ENCODE assay signal across 22 cellular contexts in genomic region chr10:15411035-15411434, GRCh38. TPM values are rescaled to one million over a fixed set of nuclear protein-coding genes. Genes with fewer than 3 reads are reported as not detected.
A peak's percentile ranks its signal among the peaks of the same experiment; 100 is the strongest.
DNase-seq lines count a peak whose midpoint lies in the region; FAIRE-seq and TF ChIP-seq lines count a peak whose summit lies in the region.
"Had no signal": no experiment of that assay in that cellular context is flagged by ENCODE, and none has a peak within 500 bp of the region (broad histone marks: within the 10 kb centered on the region; RNA-seq: fewer than 3 reads in every experiment).

No MANE protein-coding gene starts in this region.

- peaks cover 2% of the 10 kb centered on the region for H3K9me3 Mint-ChIP-seq in activated CD4-positive, alpha-beta T cell treated with anti-CD3 and anti-CD28 coated beads, Interleukin-2, amount 10 ng/mL, durations not matched to agents 7 days and 5 days

- DNase-seq in D721Med (ENCODE audit: insufficient read length, low spot score) (no peak), dermis blood vessel endothelial cell (peak; percentile 27), frontal cortex (ENCODE audit: low spot score in 2 of 2) (no peak), SJCRH30 (no peak)
- DNase-seq in activated CD4-positive, alpha-beta T cell treated with anti-CD3 and anti-CD28 coated beads, Interleukin-2, amount 10 ng/mL, durations not matched to agents 7 days and 5 days: no peak
- no peak for DNase-seq in stimulated activated CD4-positive, alpha-beta T cell treated with anti-CD3 and anti-CD28 coated beads, Interleukin-4, amount 100 ng/mL, for 1 hour
- DNase-seq: 8988T; ACHN; BE2C; C1 segment of cervical spinal cord; CD4-positive, alpha-beta memory T cell; CD4-positive, CD25-positive, alpha-beta regulatory T cell; CD8-positive, alpha-beta memory T cell; COR-L47; DMS79 treated with DMSO at 0.1 percent for 48 hours; GF-D8 had no signal

- CTCF ChIA-PET in activated CD4-positive, alpha-beta T cell treated with anti-CD3 and anti-CD28 coated beads, Interleukin-2, amount 10 ng/mL, durations not matched to agents 7 days and 5 days (lab: Charles Lee): no interaction called here

- H3K36me3 ChIP-seq in SJCRH30: no peaks in the 10 kb centered on the region
- H3K36me3 ChIP-seq: BE2C, BLaER1 had no signal

- no peak overlapping the region for H3K4me3 ChIP-seq in SJCRH30
- H3K4me3 ChIP-seq: BLaER1 had no signal

- POLR2A ChIA-PET in activated CD4-positive, alpha-beta T cell treated with anti-CD3 and anti-CD28 coated beads, Interleukin-2, amount 10 ng/mL, durations not matched to agents 7 days and 5 days (lab: Charles Lee): no interaction called here

- no peaks in the 10 kb centered on the region for H3K4me1 ChIP-seq in SJCRH30
- H3K4me1 ChIP-seq: BE2C, BLaER1 had no signal

- H3K36me3 Mint-ChIP-seq in activated CD4-positive, alpha-beta T cell treated with anti-CD3 and anti-CD28 coated beads, Interleukin-2, amount 10 ng/mL, durations not matched to agents 7 days and 5 days (ENCODE audit: low read depth): no peaks in the 10 kb centered on the region
- H3K36me3 Mint-ChIP-seq: CD14-positive monocyte; CD4-positive, alpha-beta memory T cell; CD4-positive, CD25-positive, alpha-beta regulatory T cell; CD8-positive, alpha-beta memory T cell had no signal

- H3K27ac ChIP-seq in SJCRH30: no peak overlapping the region
- H3K27ac ChIP-seq: BLaER1 had no signal

- no peaks in the 10 kb centered on the region for H3K4me1 Mint-ChIP-seq in activated CD4-positive, alpha-beta T cell treated with anti-CD3 and anti-CD28 coated beads, Interleukin-2, amount 10 ng/mL, durations not matched to agents 7 days and 5 days
- H3K4me1 Mint-ChIP-seq: CD14-positive monocyte; CD4-positive, alpha-beta memory T cell; CD4-positive, CD25-positive, alpha-beta regulatory T cell; CD8-positive, alpha-beta memory T cell had no signal

- peaks cover 6% of the 10 kb centered on the region for H3K27me3 Mint-ChIP-seq in activated CD4-positive, alpha-beta T cell treated with anti-CD3 and anti-CD28 coated beads, Interleukin-2, amount 10 ng/mL, durations not matched to agents 7 days and 5 days

- no peak overlapping the region for H3K27ac Mint-ChIP-seq in activated CD4-positive, alpha-beta T cell treated with anti-CD3 and anti-CD28 coated beads, Interleukin-2, amount 10 ng/mL, durations not matched to agents 7 days and 5 days
- H3K27ac Mint-ChIP-seq: CD14-positive monocyte; CD4-positive, alpha-beta memory T cell; CD4-positive, CD25-positive, alpha-beta regulatory T cell; CD8-positive, alpha-beta memory T cell had no signal

- no peaks in the 10 kb centered on the region for H3K27me3 ChIP-seq in SJCRH30
- H3K27me3 ChIP-seq: BE2C, BLaER1 had no signal

- no peak overlapping the region for H3K4me3 Mint-ChIP-seq in activated CD4-positive, alpha-beta T cell treated with anti-CD3 and anti-CD28 coated beads, Interleukin-2, amount 10 ng/mL, durations not matched to agents 7 days and 5 days
- H3K4me3 Mint-ChIP-seq: CD14-positive monocyte; CD4-positive, alpha-beta memory T cell; CD4-positive, CD25-positive, alpha-beta regulatory T cell; CD8-positive, alpha-beta memory T cell had no signal

- TF ChIP-seq CTCF in D721Med (IDR thresholded peaks at IDR 0.05; ENCODE audit: insufficient read depth, missing control alignments): no peak

- peak; percentile 58 for FAIRE-seq in D721Med (lab: Jason Lieb, UNC)
- peak; percentile 6 for FAIRE-seq in frontal cortex (lab: Jason Lieb, UNC)
- FAIRE-seq: A204.1, G401.6, GM12891, GM19239 had no signal

- no peaks in the 10 kb centered on the region for H3K9me3 ChIP-seq in SJCRH30 (replicated peaks)
- H3K9me3 ChIP-seq: BE2C had no signal

RNA-seq across cellular contexts. Expression of gene FAM171A1, which starts 39.9 kb away (rescaled TPM):
- 40.0 and 55.9 TPM in 2 replicates for total RNA-seq in dermis blood vessel endothelial cell
- total RNA-seq in frontal cortex: 23.6 TPM
- 10 to 100 TPM; 11.1 to 11.7 TPM for total RNA-seq in activated CD4-positive, alpha-beta T cell treated with anti-CD3 and anti-CD28 coated beads, Interleukin-2, amount 10 ng/mL, durations not matched to agents 7 days and 5 days
- total RNA-seq in SJCRH30 (2014; rRNA removed; shearing (Covaris generic)): 19.6 and 22.3 TPM in 2 replicates
